1 cellular context compared by ENCODE assay signal in the genomic region with DNA sequence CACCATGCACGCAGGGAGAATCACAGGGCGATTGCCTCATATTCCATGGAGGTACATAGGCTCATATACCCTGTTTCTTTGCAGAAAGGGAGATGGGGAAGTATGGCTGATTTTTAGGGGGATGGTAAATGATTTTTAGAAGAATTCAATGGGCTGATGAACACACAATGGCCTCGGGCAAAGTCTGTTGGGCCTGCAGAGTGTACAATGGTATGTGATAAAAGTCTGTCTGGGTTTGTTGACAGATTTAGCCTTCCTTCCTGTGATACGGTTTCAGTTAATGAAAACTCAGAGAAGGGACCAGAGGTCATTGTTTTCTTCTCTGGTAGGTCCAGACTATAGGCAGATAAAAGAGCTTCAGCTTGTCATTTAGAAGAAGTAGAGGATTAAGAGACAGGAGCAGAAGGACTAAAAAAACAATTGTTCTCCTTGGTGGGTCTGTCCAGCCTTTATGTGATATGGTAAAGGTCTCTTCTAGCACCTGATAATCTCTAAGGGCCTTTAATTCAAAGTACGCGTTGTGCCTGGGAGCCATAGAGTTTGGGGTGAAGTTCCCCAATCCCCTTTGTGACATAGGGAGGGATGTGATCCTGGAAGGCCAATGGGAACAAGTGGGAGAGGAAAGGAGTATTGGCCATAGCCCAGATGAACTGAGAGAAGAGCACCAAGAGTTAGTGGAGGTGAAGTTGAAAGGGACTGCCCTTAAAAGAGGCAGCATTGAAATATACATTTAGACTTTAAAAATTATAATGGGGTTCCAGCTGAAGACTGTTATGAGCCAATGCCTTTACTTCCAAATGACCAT.
TF ChIP-seq lines count a peak whose summit lies in the region.

No MANE protein-coding gene starts in this region.

TF ChIP-seq in HepG2, 621 proteins besides CTCF, POLR2A, EP300 and RAD21 (continued from another document and continues in another):
- 0 out of 2 replicates have a peak, but pooled peaks have one; percentile 38 for TF ChIP-seq REPIN1 (CRISPR knock-in tag; IDR thresholded peaks at IDR 0.05; ENCODE audit: borderline replicate concordance, low read depth)
- no peak for TF ChIP-seq CENPX (CRISPR knock-in tag; IDR thresholded peaks at IDR 0.05)
- TF ChIP-seq ZNF574 (CRISPR knock-in tag; IDR thresholded peaks at IDR 0.05): no peak; the same call in 1 of the 2 replicates
- TF ChIP-seq RFXANK (CRISPR knock-in tag; IDR thresholded peaks at IDR 0.05): no peak
- TF ChIP-seq, protein P1, sequence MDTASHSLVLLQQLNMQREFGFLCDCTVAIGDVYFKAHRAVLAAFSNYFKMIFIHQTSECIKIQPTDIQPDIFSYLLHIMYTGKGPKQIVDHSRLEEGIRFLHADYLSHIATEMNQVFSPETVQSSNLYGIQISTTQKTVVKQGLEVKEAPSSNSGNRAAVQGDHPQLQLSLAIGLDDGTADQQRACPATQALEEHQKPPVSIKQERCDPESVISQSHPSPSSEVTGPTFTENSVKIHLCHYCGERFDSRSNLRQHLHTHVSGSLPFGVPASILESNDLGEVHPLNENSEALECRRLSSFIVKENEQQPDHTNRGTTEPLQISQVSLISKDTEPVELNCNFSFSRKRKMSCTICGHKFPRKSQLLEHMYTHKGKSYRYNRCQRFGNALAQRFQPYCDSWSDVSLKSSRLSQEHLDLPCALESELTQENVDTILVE (CRISPR knock-in tag; IDR thresholded peaks at IDR 0.05): peak; percentile 44; the same call in 1 of the 2 replicates
- TF ChIP-seq, protein P2, sequence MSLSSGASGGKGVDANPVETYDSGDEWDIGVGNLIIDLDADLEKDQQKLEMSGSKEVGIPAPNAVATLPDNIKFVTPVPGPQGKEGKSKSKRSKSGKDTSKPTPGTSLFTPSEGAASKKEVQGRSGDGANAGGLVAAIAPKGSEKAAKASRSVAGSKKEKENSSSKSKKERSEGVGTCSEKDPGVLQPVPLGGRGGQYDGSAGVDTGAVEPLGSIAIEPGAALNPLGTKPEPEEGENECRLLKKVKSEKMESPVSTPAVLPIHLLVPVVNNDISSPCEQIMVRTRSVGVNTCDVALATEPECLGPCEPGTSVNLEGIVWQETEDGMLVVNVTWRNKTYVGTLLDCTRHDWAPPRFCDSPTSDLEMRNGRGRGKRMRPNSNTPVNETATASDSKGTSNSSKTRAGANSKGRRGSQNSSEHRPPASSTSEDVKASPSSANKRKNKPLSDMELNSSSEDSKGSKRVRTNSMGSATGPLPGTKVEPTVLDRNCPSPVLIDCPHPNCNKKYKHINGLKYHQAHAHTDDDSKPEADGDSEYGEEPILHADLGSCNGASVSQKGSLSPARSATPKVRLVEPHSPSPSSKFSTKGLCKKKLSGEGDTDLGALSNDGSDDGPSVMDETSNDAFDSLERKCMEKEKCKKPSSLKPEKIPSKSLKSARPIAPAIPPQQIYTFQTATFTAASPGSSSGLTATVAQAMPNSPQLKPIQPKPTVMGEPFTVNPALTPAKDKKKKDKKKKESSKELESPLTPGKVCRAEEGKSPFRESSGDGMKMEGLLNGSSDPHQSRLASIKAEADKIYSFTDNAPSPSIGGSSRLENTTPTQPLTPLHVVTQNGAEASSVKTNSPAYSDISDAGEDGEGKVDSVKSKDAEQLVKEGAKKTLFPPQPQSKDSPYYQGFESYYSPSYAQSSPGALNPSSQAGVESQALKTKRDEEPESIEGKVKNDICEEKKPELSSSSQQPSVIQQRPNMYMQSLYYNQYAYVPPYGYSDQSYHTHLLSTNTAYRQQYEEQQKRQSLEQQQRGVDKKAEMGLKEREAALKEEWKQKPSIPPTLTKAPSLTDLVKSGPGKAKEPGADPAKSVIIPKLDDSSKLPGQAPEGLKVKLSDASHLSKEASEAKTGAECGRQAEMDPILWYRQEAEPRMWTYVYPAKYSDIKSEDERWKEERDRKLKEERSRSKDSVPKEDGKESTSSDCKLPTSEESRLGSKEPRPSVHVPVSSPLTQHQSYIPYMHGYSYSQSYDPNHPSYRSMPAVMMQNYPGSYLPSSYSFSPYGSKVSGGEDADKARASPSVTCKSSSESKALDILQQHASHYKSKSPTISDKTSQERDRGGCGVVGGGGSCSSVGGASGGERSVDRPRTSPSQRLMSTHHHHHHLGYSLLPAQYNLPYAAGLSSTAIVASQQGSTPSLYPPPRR (CRISPR knock-in tag; IDR thresholded peaks at IDR 0.05; ENCODE audit: borderline replicate concordance): peak; percentile 73
- no peak for TF ChIP-seq GTF2F1 (IDR thresholded peaks at IDR 0.05; ENCODE audit: low read length)
- no peak for TF ChIP-seq ZNF333 (CRISPR knock-in tag; IDR thresholded peaks at IDR 0.05; ENCODE audit: borderline replicate concordance)
- TF ChIP-seq PRDM15 (CRISPR knock-in tag; IDR thresholded peaks at IDR 0.05): no peak
- no peak for TF ChIP-seq NONO (IDR thresholded peaks at IDR 0.05)
- TF ChIP-seq NONO (CRISPR knock-in tag; conservative IDR thresholded peaks at IDR 0.05): peak; percentile 64; the same call in 1 of the 2 replicates
- no peak; the same call in 1 of the 2 replicates for TF ChIP-seq GABPB1 (CRISPR knock-in tag; IDR thresholded peaks at IDR 0.05)
- no peak for TF ChIP-seq SRF (IDR thresholded peaks at IDR 0.05; ENCODE audit: low read depth, low read length)
- TF ChIP-seq MEIS1 (CRISPR knock-in tag; IDR thresholded peaks at IDR 0.05; ENCODE audit: borderline replicate concordance): peak; percentile 86; the same call in 1 of the 2 replicates
- TF ChIP-seq KLF16 (CRISPR knock-in tag; IDR thresholded peaks at IDR 0.05): peak in 1 of 2 experiments; percentile 4; a peak in 1 of 4 replicates
- TF ChIP-seq ZNF883 (CRISPR knock-in tag; IDR thresholded peaks at IDR 0.05; ENCODE audit: not compliant biosample characterization): no peak
- peak; percentile 86 for TF ChIP-seq TCF7 (IDR thresholded peaks at IDR 0.05; ENCODE audit: low read depth)
- TF ChIP-seq ZFYVE20 (CRISPR knock-in tag; IDR thresholded peaks at IDR 0.05; ENCODE audit: borderline replicate concordance, low read depth): no peak
- no peak for TF ChIP-seq ZFP36L1 (CRISPR knock-in tag; IDR thresholded peaks at IDR 0.05)
- TF ChIP-seq HDAC2 (CRISPR knock-in tag; IDR thresholded peaks at IDR 0.05): peak; percentile 62; the same call in 1 of the 2 replicates
- no peak for TF ChIP-seq MTF1 (CRISPR knock-in tag; IDR thresholded peaks at IDR 0.05)
- TF ChIP-seq, protein P3, sequence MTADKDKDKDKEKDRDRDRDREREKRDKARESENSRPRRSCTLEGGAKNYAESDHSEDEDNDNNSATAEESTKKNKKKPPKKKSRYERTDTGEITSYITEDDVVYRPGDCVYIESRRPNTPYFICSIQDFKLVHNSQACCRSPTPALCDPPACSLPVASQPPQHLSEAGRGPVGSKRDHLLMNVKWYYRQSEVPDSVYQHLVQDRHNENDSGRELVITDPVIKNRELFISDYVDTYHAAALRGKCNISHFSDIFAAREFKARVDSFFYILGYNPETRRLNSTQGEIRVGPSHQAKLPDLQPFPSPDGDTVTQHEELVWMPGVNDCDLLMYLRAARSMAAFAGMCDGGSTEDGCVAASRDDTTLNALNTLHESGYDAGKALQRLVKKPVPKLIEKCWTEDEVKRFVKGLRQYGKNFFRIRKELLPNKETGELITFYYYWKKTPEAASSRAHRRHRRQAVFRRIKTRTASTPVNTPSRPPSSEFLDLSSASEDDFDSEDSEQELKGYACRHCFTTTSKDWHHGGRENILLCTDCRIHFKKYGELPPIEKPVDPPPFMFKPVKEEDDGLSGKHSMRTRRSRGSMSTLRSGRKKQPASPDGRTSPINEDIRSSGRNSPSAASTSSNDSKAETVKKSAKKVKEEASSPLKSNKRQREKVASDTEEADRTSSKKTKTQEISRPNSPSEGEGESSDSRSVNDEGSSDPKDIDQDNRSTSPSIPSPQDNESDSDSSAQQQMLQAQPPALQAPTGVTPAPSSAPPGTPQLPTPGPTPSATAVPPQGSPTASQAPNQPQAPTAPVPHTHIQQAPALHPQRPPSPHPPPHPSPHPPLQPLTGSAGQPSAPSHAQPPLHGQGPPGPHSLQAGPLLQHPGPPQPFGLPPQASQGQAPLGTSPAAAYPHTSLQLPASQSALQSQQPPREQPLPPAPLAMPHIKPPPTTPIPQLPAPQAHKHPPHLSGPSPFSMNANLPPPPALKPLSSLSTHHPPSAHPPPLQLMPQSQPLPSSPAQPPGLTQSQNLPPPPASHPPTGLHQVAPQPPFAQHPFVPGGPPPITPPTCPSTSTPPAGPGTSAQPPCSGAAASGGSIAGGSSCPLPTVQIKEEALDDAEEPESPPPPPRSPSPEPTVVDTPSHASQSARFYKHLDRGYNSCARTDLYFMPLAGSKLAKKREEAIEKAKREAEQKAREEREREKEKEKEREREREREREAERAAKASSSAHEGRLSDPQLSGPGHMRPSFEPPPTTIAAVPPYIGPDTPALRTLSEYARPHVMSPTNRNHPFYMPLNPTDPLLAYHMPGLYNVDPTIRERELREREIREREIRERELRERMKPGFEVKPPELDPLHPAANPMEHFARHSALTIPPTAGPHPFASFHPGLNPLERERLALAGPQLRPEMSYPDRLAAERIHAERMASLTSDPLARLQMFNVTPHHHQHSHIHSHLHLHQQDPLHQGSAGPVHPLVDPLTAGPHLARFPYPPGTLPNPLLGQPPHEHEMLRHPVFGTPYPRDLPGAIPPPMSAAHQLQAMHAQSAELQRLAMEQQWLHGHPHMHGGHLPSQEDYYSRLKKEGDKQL (CRISPR knock-in tag; IDR thresholded peaks at IDR 0.05; ENCODE audit: low read depth): 0 out of 2 replicates have a peak, but pooled peaks have one; percentile 50
- no peak for TF ChIP-seq ZNF83 (CRISPR knock-in tag; IDR thresholded peaks at IDR 0.05; ENCODE audit: borderline replicate concordance)
- no peak for TF ChIP-seq NPAS2 (CRISPR knock-in tag; IDR thresholded peaks at IDR 0.05; ENCODE audit: borderline replicate concordance)
- TF ChIP-seq DPF2 (CRISPR knock-in tag; IDR thresholded peaks at IDR 0.05; ENCODE audit: borderline replicate concordance, low read depth): peak; percentile 78
- TF ChIP-seq ZNF510 (CRISPR knock-in tag; IDR thresholded peaks at IDR 0.05; ENCODE audit: low read depth): no peak
- TF ChIP-seq, protein P4, sequence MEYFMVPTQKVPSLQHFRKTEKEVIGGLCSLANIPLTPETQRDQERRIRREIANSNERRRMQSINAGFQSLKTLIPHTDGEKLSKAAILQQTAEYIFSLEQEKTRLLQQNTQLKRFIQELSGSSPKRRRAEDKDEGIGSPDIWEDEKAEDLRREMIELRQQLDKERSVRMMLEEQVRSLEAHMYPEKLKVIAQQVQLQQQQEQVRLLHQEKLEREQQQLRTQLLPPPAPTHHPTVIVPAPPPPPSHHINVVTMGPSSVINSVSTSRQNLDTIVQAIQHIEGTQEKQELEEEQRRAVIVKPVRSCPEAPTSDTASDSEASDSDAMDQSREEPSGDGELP (IDR thresholded peaks at IDR 0.05; ENCODE audit: borderline replicate concordance, low read depth): no peak
- TF ChIP-seq FIP1L1 (IDR thresholded peaks at IDR 0.05; ENCODE audit: borderline replicate concordance, insufficient read depth, low read depth, low read length): no peak
- no peak for TF ChIP-seq ZNF749 (CRISPR knock-in tag; IDR thresholded peaks at IDR 0.05; ENCODE audit: borderline replicate concordance)
- TF ChIP-seq ZNF576 (CRISPR knock-in tag; IDR thresholded peaks at IDR 0.05): no peak
- TF ChIP-seq POLR2G (IDR thresholded peaks at IDR 0.05; ENCODE audit: low read depth, low read length): 0 out of 2 replicates have a peak, but pooled peaks have one; percentile 30
- TF ChIP-seq ZNF251 (CRISPR knock-in tag; IDR thresholded peaks at IDR 0.05): no peak
- TF ChIP-seq KDM5A (IDR thresholded peaks at IDR 0.05; ENCODE audit: borderline replicate concordance, low read length): no peak; the same call in 1 of the 2 replicates
- no peak for TF ChIP-seq PAWR (CRISPR knock-in tag; IDR thresholded peaks at IDR 0.05; ENCODE audit: borderline replicate concordance)
- TF ChIP-seq ZNF337 (CRISPR knock-in tag; IDR thresholded peaks at IDR 0.05; ENCODE audit: borderline replicate concordance, low read depth): no peak
- TF ChIP-seq HMGA1 (CRISPR knock-in tag; conservative IDR thresholded peaks at IDR 0.05): no peak
- no peak for TF ChIP-seq MYC (CRISPR knock-in tag; IDR thresholded peaks at IDR 0.05; ENCODE audit: borderline replicate concordance)
- TF ChIP-seq EHMT2 (IDR thresholded peaks at IDR 0.05; ENCODE audit: borderline replicate concordance, low read depth, low read length): peak; percentile 98; the same call in 1 of the 2 replicates
